Comparison of ENCODE assay signal across 8 cellular contexts in the genomic region with DNA sequence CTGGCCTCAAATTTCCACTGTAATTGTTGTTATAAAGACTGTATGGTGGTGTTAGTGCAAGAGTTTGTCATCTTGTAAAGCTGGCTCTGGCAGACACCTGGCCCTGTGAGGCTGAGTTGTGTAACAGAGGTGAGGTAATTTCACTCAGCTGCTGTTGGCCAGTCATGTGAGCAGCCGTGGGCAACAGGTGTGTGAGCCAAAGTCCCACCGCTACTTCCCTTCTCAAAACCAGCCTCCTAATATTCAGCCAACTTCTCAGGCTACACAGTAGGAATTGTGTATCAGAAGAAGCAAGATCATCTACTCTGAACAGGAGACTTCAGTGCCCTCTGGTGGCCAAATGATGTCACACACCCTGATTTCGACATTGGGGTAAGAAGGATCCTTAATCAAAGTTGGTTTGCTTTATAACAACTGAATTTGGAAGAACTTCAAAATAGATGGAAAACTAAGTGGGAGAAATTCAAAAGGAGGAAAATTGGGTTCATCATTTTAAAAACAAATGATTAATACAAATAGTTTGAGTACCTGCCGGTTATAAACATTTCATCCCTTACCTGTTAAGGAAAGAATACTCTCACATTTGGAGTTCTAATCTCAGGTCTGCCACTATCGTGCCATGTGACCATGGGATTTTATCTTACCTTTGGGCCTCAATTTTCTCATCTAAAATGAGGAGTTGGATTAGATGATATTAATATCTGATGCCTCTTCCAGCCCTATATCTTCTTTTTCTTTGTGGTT. TPM values are rescaled to one million over a fixed set of nuclear protein-coding genes. Genes with fewer than 3 reads are reported as not detected.
DNase-seq lines count a peak whose midpoint lies in the region; ATAC-seq, FAIRE-seq and TF ChIP-seq lines count a peak whose summit lies in the region.

No MANE protein-coding gene starts in this region.

- H3K36me3 ChIP-seq in OCI-LY1 (ENCODE audit: insufficient read depth, low read length) (no peaks in the 10 kb centered on the region), esophagus squamous epithelium (no peaks in the 10 kb centered on the region)

- intact Hi-C loops in esophagus squamous epithelium (cut with DNase I), result no loop called here

- peak overlapping the region; percentile 5; the same call in 1 of the 2 replicates for H3K4me2 ChIP-seq in OCI-LY1 (ENCODE audit: low read length)

- peaks cover 21% of the 10 kb centered on the region for H3K4me1 Mint-ChIP-seq in nephron progenitor cell

- 0 out of 2 replicates have a peak, but pooled peaks cover 3% of the 10 kb centered on the region for H3F3A ChIP-seq in OCI-LY1 (ENCODE audit: insufficient read depth, low read length)

- no peak overlapping the region for H3K27ac Mint-ChIP-seq in nephron progenitor cell

- no peaks in the 10 kb centered on the region for H3K36me3 Mint-ChIP-seq in nephron progenitor cell (ENCODE audit: low read depth)

- no peak overlapping the region for H3K9ac ChIP-seq in OCI-LY1 (ENCODE audit: low read length)

- peaks cover 47% of the 10 kb centered on the region for H3K4me1 ChIP-seq in OCI-LY1 (ENCODE audit: insufficient read depth, low read length, severe bottlenecking)
- peaks cover 12 to 38% (median 24%) of the 10 kb centered on the region in 3 donors for H3K4me1 ChIP-seq in esophagus squamous epithelium

- no peak overlapping the region for H3K4me3 Mint-ChIP-seq in nephron progenitor cell

- no peaks in the 10 kb centered on the region for H3K27me3 ChIP-seq in OCI-LY1 (ENCODE audit: insufficient read depth, low read length)
- no peaks in the 10 kb centered on the region for H3K27me3 ChIP-seq in esophagus squamous epithelium

- peak; percentile 28 for FAIRE-seq in HTR-8/SVneo (lab: Jason Lieb, UNC)

- peak; percentile 91 for DNase-seq in DMS53 (lab: John Stamatoyannopoulos, UW)
- peak; percentile 79 for DNase-seq in HTR-8/SVneo (ENCODE audit: insufficient read length, low spot score)
- peak; percentile 66 for DNase-seq in activated T-cell treated with anti-CD3 and anti-CD28 coated beads for 24 hours (ENCODE audit: low read depth)
- peak; percentile 4 for DNase-seq in esophagus squamous epithelium (lab: John Stamatoyannopoulos, UW)
- DNase-seq in nephron progenitor cell, result peak; percentile 80
- DNase-seq in stimulated activated naive CD8-positive, alpha-beta T cell treated with anti-CD3 and anti-CD28 coated beads, Interleukin-15, Interleukin-2, amounts not matched to agents 100 U/mL and 50 U/mL, for 24 hours, result peak; percentile 76

- H3K27me3 Mint-ChIP-seq in nephron progenitor cell (ENCODE audit: low read depth, poor library complexity), result peaks cover 13% of the 10 kb centered on the region

- H3K9me3 ChIP-seq in OCI-LY1 (ENCODE audit: low read length) (no peaks in the 10 kb centered on the region), esophagus squamous epithelium (no peaks in the 10 kb centered on the region)

- H3K9me2 ChIP-seq in OCI-LY1 (ENCODE audit: low read depth, low read length), result no peaks in the 10 kb centered on the region

- H3K4me3 ChIP-seq in OCI-LY1 (ENCODE audit: low read depth, low read length, poor library complexity, severe bottlenecking) (no peak overlapping the region), esophagus squamous epithelium (no peak overlapping the region)

- no peaks in the 10 kb centered on the region for H3K79me2 ChIP-seq in OCI-LY1 (ENCODE audit: insufficient read depth, low read length)

- H3K27ac ChIP-seq in OCI-LY1 (ENCODE audit: low read depth, low read length, poor library complexity, severe bottlenecking) (peak overlapping the region; percentile 80), esophagus squamous epithelium (peak overlapping the region in 2 of 4 donors; percentile 2 to 11)

- TF ChIP-seq POLR2A in esophagus squamous epithelium (IDR thresholded peaks at IDR 0.05), result no peak

- no peaks in the 10 kb centered on the region for H3K9me3 Mint-ChIP-seq in nephron progenitor cell

- peak; percentile 87 for TF ChIP-seq CTCF in OCI-LY1 (IDR thresholded peaks at IDR 0.05; ENCODE audit: low read length)
- TF ChIP-seq CTCF in esophagus squamous epithelium (IDR thresholded peaks at IDR 0.05), result peak; percentile 75 to 90 (median 85)
- peak; percentile 85 for TF ChIP-seq CTCF in nephron progenitor cell (IDR thresholded peaks at IDR 0.05)

- ATAC-seq in stimulated activated naive CD8-positive, alpha-beta T cell treated with anti-CD3 and anti-CD28 coated beads, Interleukin-15, Interleukin-2, amounts not matched to agents 100 U/mL and 50 U/mL, for 24 hours, result no peak
- ATAC-seq in HG02981 (IDR thresholded peaks at IDR 0.05; ENCODE audit: unreplicated experiment), result no peak

- WGBS in esophagus squamous epithelium, 2 donors, result 16% methylated on average over 4 to 5 of the region's 5 CpGs

- no peak overlapping the region for H2AFZ ChIP-seq in OCI-LY1 (ENCODE audit: low read length)

- H4K20me1 ChIP-seq in OCI-LY1 (ENCODE audit: insufficient read depth, low read length), result no peaks in the 10 kb centered on the region

RNA-seq across cellular contexts. Expression of a gene that starts 2.6 kb away (rescaled TPM):
- total RNA-seq in esophagus squamous epithelium, result 100 to 1,000 TPM; 110 to 203 (median 175) TPM

RNA-seq across cellular contexts. Expression of a gene that starts 37.8 kb away (rescaled TPM):
- 1 to 10 TPM in 3 of 4 donors, under 1 TPM in 1; 0.68 to 3.5 (median 3.1) TPM for total RNA-seq in esophagus squamous epithelium

Comparison
In these comparisons a context has a peak if more than half of its experiments do, and no peak if none do; other contexts are left out.
1. DNase-seq: peak in every context shown above with its lines; median percentile 91 in DMS53; 80 in nephron progenitor cell; 79 in HTR-8/SVneo; 76 in stimulated activated naive CD8-positive, alpha-beta T cell treated with anti-CD3 and anti-CD28 coated beads, Interleukin-15, Interleukin-2, amounts not matched to agents 100 U/mL and 50 U/mL, for 24 hours; 66 in activated T-cell treated with anti-CD3 and anti-CD28 coated beads for 24 hours; 4 in esophagus squamous epithelium.